In the genomic region with DNA sequence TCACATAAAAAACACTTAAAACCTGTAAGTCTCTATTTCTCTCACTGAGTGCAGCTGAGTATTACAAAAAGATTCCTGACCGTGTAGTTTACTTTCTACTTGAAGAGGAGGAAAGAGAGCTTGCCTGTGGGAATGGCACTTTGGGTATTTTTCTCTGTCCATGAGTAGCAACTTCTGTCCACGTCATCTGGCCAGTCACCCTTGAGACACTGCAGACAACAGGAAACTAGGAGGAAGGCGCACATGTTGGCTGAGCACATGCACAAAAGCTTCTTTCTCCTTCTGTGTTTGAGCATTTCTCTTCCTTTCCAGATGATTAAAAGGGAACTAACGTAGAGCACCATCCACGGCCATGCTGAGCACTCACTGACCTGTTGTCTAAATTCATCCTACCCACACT, we compare ENCODE assay signal across 8 cellular contexts. TPM values are rescaled to one million over a fixed set of nuclear protein-coding genes. Genes with fewer than 3 reads are reported as not detected.
DNase-seq lines count a peak whose midpoint lies in the region; ATAC-seq, FAIRE-seq and TF ChIP-seq lines count a peak whose summit lies in the region.

No MANE protein-coding gene starts in this region.

- peaks cover 77% of the 10 kb centered on the region for H3K4me1 Mint-ChIP-seq in activated naive CD8-positive, alpha-beta T cell treated with anti-CD3 and anti-CD28 coated beads for 36 hours

- H3K4me1 ChIP-seq in transverse colon (peaks cover 0 to 15% (median 0%) of the 10 kb centered on the region in 4 donors), small intestine (ENCODE audit: control insufficient read depth in 2 of 2, insufficient read depth in 1 of 2, low read depth in 1 of 2, low read length in 1 of 2) (no peaks in the 10 kb centered on the region)

- peak overlapping the region; percentile 98 for H3K4me3 Mint-ChIP-seq in activated naive CD8-positive, alpha-beta T cell treated with anti-CD3 and anti-CD28 coated beads for 36 hours

- no peak for ATAC-seq in HG02642 (IDR thresholded peaks at IDR 0.05; ENCODE audit: poor library complexity, unreplicated experiment)

- no peak overlapping the region for H3K4me3 ChIP-seq in transverse colon
- no peak overlapping the region for H3K4me3 ChIP-seq in small intestine (ENCODE audit: low read depth in 1 of 2, low read length in 2 of 2)

- whole genome bisulfite sequencing in transverse colon (ENCODE audit: low coverage in 1 of 2), 2 donors, result 57 to 84% methylated on average over 5 of the region's 5 CpGs
- WGBS in small intestine, 3 donors, result 54 to 72% (median 71%) methylated on average over 5 of the region's 5 CpGs

- H3K27ac Mint-ChIP-seq in activated naive CD8-positive, alpha-beta T cell treated with anti-CD3 and anti-CD28 coated beads for 36 hours, result peak overlapping the region; percentile 97

- no peak for TF ChIP-seq EP300 in transverse colon (IDR thresholded peaks at IDR 0.05; ENCODE audit: low read depth)

- no peaks in the 10 kb centered on the region for H3K36me3 ChIP-seq in transverse colon
- peaks cover 4% of the 10 kb centered on the region in 2 donors for H3K36me3 ChIP-seq in small intestine (ENCODE audit: control insufficient read depth in 2 of 2, insufficient read depth in 2 of 2, low read length in 2 of 2)

- TF ChIP-seq CTCF in transverse colon (IDR thresholded peaks at IDR 0.05), result no peak

- peaks cover 98% of the 10 kb centered on the region for H3K36me3 Mint-ChIP-seq in activated naive CD8-positive, alpha-beta T cell treated with anti-CD3 and anti-CD28 coated beads for 36 hours

- H3K27ac ChIP-seq in transverse colon, result peak overlapping the region; percentile 63 to 83 (median 71)
- H3K27ac ChIP-seq in small intestine (ENCODE audit: low read depth in 1 of 2, low read length in 1 of 2), result peak overlapping the region in 1 of 2 donors; percentile 63

- no peaks in the 10 kb centered on the region for H3K27me3 ChIP-seq in transverse colon
- no peaks in the 10 kb centered on the region for H3K27me3 ChIP-seq in small intestine (ENCODE audit: control insufficient read depth in 2 of 2, insufficient read depth in 2 of 2, low read length in 2 of 2)

- TF ChIP-seq POLR2A in transverse colon (IDR thresholded peaks at IDR 0.05), result no peak

- no peak for FAIRE-seq in small intestine (lab: Jason Lieb, UNC)

- H3K27me3 Mint-ChIP-seq in activated naive CD8-positive, alpha-beta T cell treated with anti-CD3 and anti-CD28 coated beads for 36 hours, result no peaks in the 10 kb centered on the region

- peaks cover 1% of the 10 kb centered on the region for H3K9me3 Mint-ChIP-seq in activated naive CD8-positive, alpha-beta T cell treated with anti-CD3 and anti-CD28 coated beads for 36 hours

- peak; percentile 64 for DNase-seq in activated effector memory CD4-positive, alpha-beta T cell treated with anti-CD3 and anti-CD28 coated beads, Interleukin-2, amount 50 U/mL, for 16 hours
- no peak for DNase-seq in activated effector memory CD4-positive, alpha-beta T cell treated with Interleukin-2 at 50 U/mL for 16 hours
- DNase-seq in activated naive CD8-positive, alpha-beta T cell treated with anti-CD3 and anti-CD28 coated beads for 36 hours, result no peak
- DNase-seq in iris pigment epithelial cell (ENCODE audit: low read depth) (peak; percentile 72), transverse colon (no peak), COR-L47 (lab: John Stamatoyannopoulos, UW) (no peak), small intestine (no peak)

- no peaks in the 10 kb centered on the region for H3K9me3 ChIP-seq in transverse colon
- no peaks in the 10 kb centered on the region for H3K9me3 ChIP-seq in small intestine (ENCODE audit: control insufficient read depth, low read depth)

- intact Hi-C loops in transverse colon (cut with DNase I; ENCODE audit: low total_unique reads), result no loop called here

- in situ Hi-C loops in transverse colon (cut with MboI; ENCODE audit: low pct_ligation_motif_present in 1 of 4, low pct_unique_long_range_greater_than_20kb in 1 of 4, low sequenced_read_pairs in 3 of 4), result no loop called here

RNA-seq across cellular contexts. Expression of a gene that starts 19.7 kb away (rescaled TPM):
- total RNA-seq in activated naive CD8-positive, alpha-beta T cell treated with anti-CD3 and anti-CD28 coated beads for 36 hours, result 1 to 10 TPM; 6.2 to 7.7 TPM
- total RNA-seq in transverse colon, result 10 to 100 TPM; 11.2 to 54.5 (median 41.3) TPM
- polyA plus RNA-seq in small intestine, result 10 to 100 TPM in 2 of 3 donors, 1 to 10 TPM in 1; 7.8 to 21.5 (median 12.1) TPM

Comparison
In these comparisons a context has a peak if more than half of its experiments do, and no peak if none do; other contexts are left out.
1. DNase-seq: peak in activated effector memory CD4-positive, alpha-beta T cell treated with anti-CD3 and anti-CD28 coated beads, Interleukin-2, amount 50 U/mL, for 16 hours (single experiment) and iris pigment epithelial cell (single experiment); none in activated effector memory CD4-positive, alpha-beta T cell treated with Interleukin-2 at 50 U/mL for 16 hours (single experiment), activated naive CD8-positive, alpha-beta T cell treated with anti-CD3 and anti-CD28 coated beads for 36 hours (single experiment), transverse colon (single experiment), COR-L47 (single experiment) and small intestine (single experiment).